In genomic region chr22:36432592-36433317, GRCh38 we compare ENCODE assay signal across 11 cellular contexts. TPM values are rescaled to one million over a fixed set of nuclear protein-coding genes. Genes with fewer than 3 reads are reported as not detected.
A peak's percentile ranks its signal among the peaks of the same experiment; 100 is the strongest.
DNase-seq lines count a peak whose midpoint lies in the region; ATAC-seq and TF ChIP-seq lines count a peak whose summit lies in the region.
"Had no signal": no experiment of that assay in that cellular context is flagged by ENCODE, and none has a peak within 500 bp of the region (broad histone marks: within the 10 kb centered on the region; RNA-seq: fewer than 3 reads in every experiment).

No MANE protein-coding gene starts in this region.

- H3K4me3 Mint-ChIP-seq in stimulated activated effector memory CD8-positive, alpha-beta T cell treated with anti-CD3 and anti-CD28 coated beads, Interleukin-12 subunit alpha, Interleukin-12 subunit beta, amount 100 ng/mL, for 72 hours = no peak overlapping the region
- H3K4me3 Mint-ChIP-seq: T-helper 1 cell treated with Interleukin-12 subunit alpha and Interleukin-12 subunit beta and Interleukin-4 antibody, amounts not matched to agents 30 μg/mL and 1 μg/mL, for 36 hours had no signal

- TF ChIP-seq CTCF in left lung (IDR thresholded peaks at IDR 0.05) = no peak

- H3K9ac ChIP-seq in HUES48 (ENCODE audit: low read depth, low read length) = no peak overlapping the region

- peak; percentile 61 for DNase-seq in amniotic epithelial cell (ENCODE audit: low read depth)
- DNase-seq in left lung = no peak
- DNase-seq in stimulated activated effector memory CD8-positive, alpha-beta T cell treated with anti-CD3 and anti-CD28 coated beads, Interleukin-12 subunit alpha, Interleukin-12 subunit beta, amount 100 ng/mL, for 72 hours (ENCODE audit: low spot score in 2 of 2) = no peak
- no peak for DNase-seq in NCI-H526 treated with DMSO at 0.1 percent for 48 hours (lab: John Stamatoyannopoulos, UW)
- DNase-seq: DND-41; stimulated activated CD4-positive, alpha-beta T cell treated with anti-CD3 and anti-CD28 coated beads, Interleukin-1b, Interleukin-23, amount 100 ng/mL, for 48 hours; stimulated activated naive CD4-positive, alpha-beta T cell treated with Interleukin-2 at 50 U/mL for 16 hours had no signal

- H3K4me3 ChIP-seq in HUES48 (ENCODE audit: low read depth, low read length) (no peak overlapping the region), left lung (no peak overlapping the region)

- intact Hi-C loops in left lung (cut with DNase I) = no loop called here

- H3K9me3 ChIP-seq in HUES48 (ENCODE audit: control insufficient read depth, insufficient read depth, low read length) = no peaks in the 10 kb centered on the region
- H3K9me3 ChIP-seq in left lung = no peaks in the 10 kb centered on the region

- ATAC-seq in left lung (peak; percentile 52), HG03442 (IDR thresholded peaks at IDR 0.05; ENCODE audit: unreplicated experiment) (no peak), GM19324 (IDR thresholded peaks at IDR 0.05; ENCODE audit: low FRiP score, unreplicated experiment) (no peak)
- no peak for ATAC-seq in stimulated activated effector memory CD8-positive, alpha-beta T cell treated with anti-CD3 and anti-CD28 coated beads, Interleukin-12 subunit alpha, Interleukin-12 subunit beta, amount 100 ng/mL, for 72 hours

- H3K36me3 ChIP-seq in HUES48 (ENCODE audit: control insufficient read depth, insufficient read depth, low read length) (no peaks in the 10 kb centered on the region), left lung (no peaks in the 10 kb centered on the region)

- peaks cover 12% of the 10 kb centered on the region for H3K36me3 Mint-ChIP-seq in stimulated activated effector memory CD8-positive, alpha-beta T cell treated with anti-CD3 and anti-CD28 coated beads, Interleukin-12 subunit alpha, Interleukin-12 subunit beta, amount 100 ng/mL, for 72 hours

- H3K27ac Mint-ChIP-seq in stimulated activated effector memory CD8-positive, alpha-beta T cell treated with anti-CD3 and anti-CD28 coated beads, Interleukin-12 subunit alpha, Interleukin-12 subunit beta, amount 100 ng/mL, for 72 hours = peak overlapping the region; percentile 63
- H3K27ac Mint-ChIP-seq: T-helper 1 cell treated with Interleukin-12 subunit alpha and Interleukin-12 subunit beta and Interleukin-4 antibody, amounts not matched to agents 30 μg/mL and 1 μg/mL, for 36 hours had no signal

- peaks cover 26% of the 10 kb centered on the region for H3K4me1 Mint-ChIP-seq in stimulated activated effector memory CD8-positive, alpha-beta T cell treated with anti-CD3 and anti-CD28 coated beads, Interleukin-12 subunit alpha, Interleukin-12 subunit beta, amount 100 ng/mL, for 72 hours

- H3K9me3 Mint-ChIP-seq in stimulated activated effector memory CD8-positive, alpha-beta T cell treated with anti-CD3 and anti-CD28 coated beads, Interleukin-12 subunit alpha, Interleukin-12 subunit beta, amount 100 ng/mL, for 72 hours = no peaks in the 10 kb centered on the region
- H3K9me3 Mint-ChIP-seq: T-helper 1 cell treated with Interleukin-12 subunit alpha and Interleukin-12 subunit beta and Interleukin-4 antibody, amounts not matched to agents 30 μg/mL and 1 μg/mL, for 36 hours had no signal

- peaks cover 16% of the 10 kb centered on the region for H3K4me1 ChIP-seq in HUES48 (ENCODE audit: control insufficient read depth, insufficient read depth, low read length)
- H3K4me1 ChIP-seq in left lung = peaks cover 12 to 55% of the 10 kb centered on the region in 2 donors

- no peaks in the 10 kb centered on the region for H3K27me3 ChIP-seq in HUES48 (ENCODE audit: control insufficient read depth, insufficient read depth, low read length)
- no peaks in the 10 kb centered on the region for H3K27me3 ChIP-seq in left lung

- H3K27ac ChIP-seq in HUES48 (ENCODE audit: low read depth, low read length) (peak overlapping the region; percentile 27), left lung (peak overlapping the region; percentile 33 to 62)

RNA-seq across cellular contexts. Expression of gene MYH9, which starts 45.0 kb away (rescaled TPM):
- total RNA-seq in left lung = 100 to 1,000 TPM; 754 to 761 TPM

RNA-seq across cellular contexts. Expression of gene TXN2, which starts 48.7 kb away (rescaled TPM):
- 10 to 100 TPM; 64.4 to 65.3 TPM for total RNA-seq in left lung
